ENCODE assay signal across 1 cellular context in the genomic region with DNA sequence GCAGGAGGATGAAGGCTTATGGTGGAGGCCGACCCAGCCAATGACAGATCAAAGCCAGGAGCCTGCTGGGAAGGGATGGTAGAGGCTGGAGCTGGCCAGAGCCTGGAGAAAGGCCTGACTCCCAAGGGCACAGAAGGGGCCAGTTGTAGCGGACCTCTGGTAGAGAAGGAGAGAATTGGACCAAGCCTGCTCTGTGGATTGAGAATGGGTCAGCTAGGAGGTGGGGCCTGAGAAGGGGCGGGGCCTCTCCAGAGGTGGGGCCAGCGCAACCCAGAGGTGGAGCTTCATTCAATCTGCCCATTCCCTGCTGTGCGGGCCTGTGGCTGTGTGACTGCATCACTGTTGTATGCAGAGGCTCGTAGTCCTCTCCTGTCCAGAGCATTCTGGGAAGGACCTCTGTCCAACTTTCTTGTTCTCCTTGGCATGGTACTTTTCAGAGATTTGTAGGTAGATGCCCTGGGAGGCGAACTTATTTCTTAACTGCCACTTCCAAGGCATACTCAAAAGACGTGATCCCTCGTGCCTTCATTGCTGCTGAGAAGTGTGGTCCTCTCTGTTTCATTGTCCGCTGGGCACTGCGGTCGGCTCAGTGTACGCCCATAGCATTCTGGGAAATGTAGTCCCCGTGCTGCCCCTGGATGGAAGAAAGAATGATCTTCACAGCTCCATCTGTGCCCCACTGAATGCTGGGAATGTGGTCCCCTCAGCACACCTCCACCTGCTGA.
TF ChIP-seq lines count a peak whose summit lies in the region.

No MANE protein-coding gene starts in this region.

TF ChIP-seq in HEK293, 187 proteins besides CTCF, POLR2A, EP300 and RAD21 (continues in another document):
- TF ChIP-seq, protein P1, sequence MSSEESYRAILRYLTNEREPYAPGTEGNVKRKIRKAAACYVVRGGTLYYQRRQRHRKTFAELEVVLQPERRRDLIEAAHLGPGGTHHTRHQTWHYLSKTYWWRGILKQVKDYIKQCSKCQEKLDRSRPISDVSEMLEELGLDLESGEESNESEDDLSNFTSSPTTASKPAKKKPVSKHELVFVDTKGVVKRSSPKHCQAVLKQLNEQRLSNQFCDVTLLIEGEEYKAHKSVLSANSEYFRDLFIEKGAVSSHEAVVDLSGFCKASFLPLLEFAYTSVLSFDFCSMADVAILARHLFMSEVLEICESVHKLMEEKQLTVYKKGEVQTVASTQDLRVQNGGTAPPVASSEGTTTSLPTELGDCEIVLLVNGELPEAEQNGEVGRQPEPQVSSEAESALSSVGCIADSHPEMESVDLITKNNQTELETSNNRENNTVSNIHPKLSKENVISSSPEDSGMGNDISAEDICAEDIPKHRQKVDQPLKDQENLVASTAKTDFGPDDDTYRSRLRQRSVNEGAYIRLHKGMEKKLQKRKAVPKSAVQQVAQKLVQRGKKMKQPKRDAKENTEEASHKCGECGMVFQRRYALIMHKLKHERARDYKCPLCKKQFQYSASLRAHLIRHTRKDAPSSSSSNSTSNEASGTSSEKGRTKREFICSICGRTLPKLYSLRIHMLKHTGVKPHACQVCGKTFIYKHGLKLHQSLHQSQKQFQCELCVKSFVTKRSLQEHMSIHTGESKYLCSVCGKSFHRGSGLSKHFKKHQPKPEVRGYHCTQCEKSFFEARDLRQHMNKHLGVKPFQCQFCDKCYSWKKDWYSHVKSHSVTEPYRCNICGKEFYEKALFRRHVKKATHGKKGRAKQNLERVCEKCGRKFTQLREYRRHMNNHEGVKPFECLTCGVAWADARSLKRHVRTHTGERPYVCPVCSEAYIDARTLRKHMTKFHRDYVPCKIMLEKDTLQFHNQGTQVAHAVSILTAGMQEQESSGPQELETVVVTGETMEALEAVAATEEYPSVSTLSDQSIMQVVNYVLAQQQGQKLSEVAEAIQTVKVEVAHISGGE (tag by site-specific recombination; conservative IDR thresholded peaks at IDR 0.05; ENCODE audit: low read depth), result peak; percentile 90
- TF ChIP-seq ZNF335 (tag by site-specific recombination; conservative IDR thresholded peaks at IDR 0.05) (peak; percentile 100), ZNF24 (tag by site-specific recombination; IDR thresholded peaks at IDR 0.05) (peak; percentile 80), ZNF449 (tag by site-specific recombination; IDR thresholded peaks at IDR 0.05) (0 out of 2 replicates have a peak, but pooled peaks have one; percentile 24), ZNF654 (tag by site-specific recombination; IDR thresholded peaks at IDR 0.05; ENCODE audit: low read depth) (no peak), SP7 (tag by site-specific recombination; IDR thresholded peaks at IDR 0.05) (peak; percentile 55), ZNF768 (tag by site-specific recombination; IDR thresholded peaks at IDR 0.05) (peak; percentile 91; the same call in 1 of the 2 replicates), ZSCAN30 (tag by site-specific recombination; IDR thresholded peaks at IDR 0.05) (0 out of 2 replicates have a peak, but pooled peaks have one; percentile 24), ZNF398 (tag by site-specific recombination; IDR thresholded peaks at IDR 0.05) (no peak), ZBTB20 (tag by site-specific recombination; IDR thresholded peaks at IDR 0.05) (peak; percentile 72), ZBTB17 (tag by site-specific recombination; IDR thresholded peaks at IDR 0.05) (peak; percentile 97), ZNF223 (tag by site-specific recombination; IDR thresholded peaks at IDR 0.05) (no peak), REST (tag by site-specific recombination; IDR thresholded peaks at IDR 0.05) (peak; percentile 95), KLF8 (tag by site-specific recombination; IDR thresholded peaks at IDR 0.05) (peak; percentile 89), ZBTB7A (tag by site-specific recombination; IDR thresholded peaks at IDR 0.05; ENCODE audit: low read depth) (0 out of 2 replicates have a peak, but pooled peaks have one; percentile 28), GLI2 (tag by site-specific recombination; IDR thresholded peaks at IDR 0.05; ENCODE audit: borderline replicate concordance, low read depth) (no peak), SP3 (tag by site-specific recombination; IDR thresholded peaks at IDR 0.05) (peak; percentile 87), ZNF560 (tag by site-specific recombination; IDR thresholded peaks at IDR 0.05; ENCODE audit: borderline replicate concordance) (no peak), ZFP69B (tag by site-specific recombination; IDR thresholded peaks at IDR 0.05) (peak; percentile 76), ZNF629 (tag by site-specific recombination; IDR thresholded peaks at IDR 0.05) (peak; percentile 78)
- TF ChIP-seq, protein P2, sequence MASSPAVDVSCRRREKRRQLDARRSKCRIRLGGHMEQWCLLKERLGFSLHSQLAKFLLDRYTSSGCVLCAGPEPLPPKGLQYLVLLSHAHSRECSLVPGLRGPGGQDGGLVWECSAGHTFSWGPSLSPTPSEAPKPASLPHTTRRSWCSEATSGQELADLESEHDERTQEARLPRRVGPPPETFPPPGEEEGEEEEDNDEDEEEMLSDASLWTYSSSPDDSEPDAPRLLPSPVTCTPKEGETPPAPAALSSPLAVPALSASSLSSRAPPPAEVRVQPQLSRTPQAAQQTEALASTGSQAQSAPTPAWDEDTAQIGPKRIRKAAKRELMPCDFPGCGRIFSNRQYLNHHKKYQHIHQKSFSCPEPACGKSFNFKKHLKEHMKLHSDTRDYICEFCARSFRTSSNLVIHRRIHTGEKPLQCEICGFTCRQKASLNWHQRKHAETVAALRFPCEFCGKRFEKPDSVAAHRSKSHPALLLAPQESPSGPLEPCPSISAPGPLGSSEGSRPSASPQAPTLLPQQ (tag by site-specific recombination; IDR thresholded peaks at IDR 0.05), result peak; percentile 68; the same call in 1 of the 2 replicates
- TF ChIP-seq, protein P3, sequence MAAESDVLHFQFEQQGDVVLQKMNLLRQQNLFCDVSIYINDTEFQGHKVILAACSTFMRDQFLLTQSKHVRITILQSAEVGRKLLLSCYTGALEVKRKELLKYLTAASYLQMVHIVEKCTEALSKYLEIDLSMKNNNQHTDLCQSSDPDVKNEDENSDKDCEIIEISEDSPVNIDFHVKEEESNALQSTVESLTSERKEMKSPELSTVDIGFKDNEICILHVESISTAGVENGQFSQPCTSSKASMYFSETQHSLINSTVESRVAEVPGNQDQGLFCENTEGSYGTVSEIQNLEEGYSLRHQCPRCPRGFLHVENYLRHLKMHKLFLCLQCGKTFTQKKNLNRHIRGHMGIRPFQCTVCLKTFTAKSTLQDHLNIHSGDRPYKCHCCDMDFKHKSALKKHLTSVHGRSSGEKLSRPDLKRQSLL (tag by site-specific recombination; IDR thresholded peaks at IDR 0.05), result peak; percentile 82
- TF ChIP-seq, protein P4, sequence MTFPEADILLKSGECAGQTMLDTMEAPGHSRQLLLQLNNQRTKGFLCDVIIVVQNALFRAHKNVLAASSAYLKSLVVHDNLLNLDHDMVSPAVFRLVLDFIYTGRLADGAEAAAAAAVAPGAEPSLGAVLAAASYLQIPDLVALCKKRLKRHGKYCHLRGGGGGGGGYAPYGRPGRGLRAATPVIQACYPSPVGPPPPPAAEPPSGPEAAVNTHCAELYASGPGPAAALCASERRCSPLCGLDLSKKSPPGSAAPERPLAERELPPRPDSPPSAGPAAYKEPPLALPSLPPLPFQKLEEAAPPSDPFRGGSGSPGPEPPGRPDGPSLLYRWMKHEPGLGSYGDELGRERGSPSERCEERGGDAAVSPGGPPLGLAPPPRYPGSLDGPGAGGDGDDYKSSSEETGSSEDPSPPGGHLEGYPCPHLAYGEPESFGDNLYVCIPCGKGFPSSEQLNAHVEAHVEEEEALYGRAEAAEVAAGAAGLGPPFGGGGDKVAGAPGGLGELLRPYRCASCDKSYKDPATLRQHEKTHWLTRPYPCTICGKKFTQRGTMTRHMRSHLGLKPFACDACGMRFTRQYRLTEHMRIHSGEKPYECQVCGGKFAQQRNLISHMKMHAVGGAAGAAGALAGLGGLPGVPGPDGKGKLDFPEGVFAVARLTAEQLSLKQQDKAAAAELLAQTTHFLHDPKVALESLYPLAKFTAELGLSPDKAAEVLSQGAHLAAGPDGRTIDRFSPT (tag by site-specific recombination; IDR thresholded peaks at IDR 0.05), result no peak
- TF ChIP-seq, protein P5, sequence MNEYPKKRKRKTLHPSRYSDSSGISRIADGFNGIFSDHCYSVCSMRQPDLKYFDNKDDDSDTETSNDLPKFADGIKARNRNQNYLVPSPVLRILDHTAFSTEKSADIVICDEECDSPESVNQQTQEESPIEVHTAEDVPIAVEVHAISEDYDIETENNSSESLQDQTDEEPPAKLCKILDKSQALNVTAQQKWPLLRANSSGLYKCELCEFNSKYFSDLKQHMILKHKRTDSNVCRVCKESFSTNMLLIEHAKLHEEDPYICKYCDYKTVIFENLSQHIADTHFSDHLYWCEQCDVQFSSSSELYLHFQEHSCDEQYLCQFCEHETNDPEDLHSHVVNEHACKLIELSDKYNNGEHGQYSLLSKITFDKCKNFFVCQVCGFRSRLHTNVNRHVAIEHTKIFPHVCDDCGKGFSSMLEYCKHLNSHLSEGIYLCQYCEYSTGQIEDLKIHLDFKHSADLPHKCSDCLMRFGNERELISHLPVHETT (tag by site-specific recombination; IDR thresholded peaks at IDR 0.05), result no peak
- TF ChIP-seq, protein P6, sequence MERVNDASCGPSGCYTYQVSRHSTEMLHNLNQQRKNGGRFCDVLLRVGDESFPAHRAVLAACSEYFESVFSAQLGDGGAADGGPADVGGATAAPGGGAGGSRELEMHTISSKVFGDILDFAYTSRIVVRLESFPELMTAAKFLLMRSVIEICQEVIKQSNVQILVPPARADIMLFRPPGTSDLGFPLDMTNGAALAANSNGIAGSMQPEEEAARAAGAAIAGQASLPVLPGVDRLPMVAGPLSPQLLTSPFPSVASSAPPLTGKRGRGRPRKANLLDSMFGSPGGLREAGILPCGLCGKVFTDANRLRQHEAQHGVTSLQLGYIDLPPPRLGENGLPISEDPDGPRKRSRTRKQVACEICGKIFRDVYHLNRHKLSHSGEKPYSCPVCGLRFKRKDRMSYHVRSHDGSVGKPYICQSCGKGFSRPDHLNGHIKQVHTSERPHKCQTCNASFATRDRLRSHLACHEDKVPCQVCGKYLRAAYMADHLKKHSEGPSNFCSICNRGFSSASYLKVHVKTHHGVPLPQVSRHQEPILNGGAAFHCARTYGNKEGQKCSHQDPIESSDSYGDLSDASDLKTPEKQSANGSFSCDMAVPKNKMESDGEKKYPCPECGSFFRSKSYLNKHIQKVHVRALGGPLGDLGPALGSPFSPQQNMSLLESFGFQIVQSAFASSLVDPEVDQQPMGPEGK (tag by site-specific recombination; IDR thresholded peaks at IDR 0.05), result 0 out of 2 replicates have a peak, but pooled peaks have one; percentile 13
